ENCODE assay signal across 8 cellular contexts in genomic region chr2:28751102-28751955, GRCh38. TPM values are rescaled to one million over a fixed set of nuclear protein-coding genes. Genes with fewer than 3 reads are reported as not detected.
A peak's percentile ranks its signal among the peaks of the same experiment; 100 is the strongest.
DNase-seq lines count a peak whose midpoint lies in the region; ATAC-seq and TF ChIP-seq lines count a peak whose summit lies in the region.

TSS of gene PPP1CB (plus strand) at chr2:28751830. CDS start at chr2:28752125, 295 bp downstream.

- peak; percentile 87 for ATAC-seq in HG02623 (IDR thresholded peaks at IDR 0.05; ENCODE audit: unreplicated experiment)

- H3K27me3 ChIP-seq in ovary (no peaks in the 10 kb centered on the region), thyroid gland (no peaks in the 10 kb centered on the region)

- TF ChIP-seq POLR2A in ovary (IDR thresholded peaks at IDR 0.05) (peak; percentile 94), thyroid gland (IDR thresholded peaks at IDR 0.05) (peak in 1 of 2 donors; percentile 97)

- H3K27ac Mint-ChIP-seq in activated naive CD8-positive, alpha-beta T cell, result peak within 1 kb of the TSS; percentile 98
- peak within 1 kb of the TSS; percentile 97 for H3K27ac Mint-ChIP-seq in glutamatergic neuron (ENCODE audit: unreplicated experiment)

- peak; percentile 16 for TF ChIP-seq EP300 in ovary (IDR thresholded peaks at IDR 0.05)

- H3K9me3 ChIP-seq in ovary, result no peaks in the 10 kb centered on the region
- H3K9me3 ChIP-seq in thyroid gland, result no peaks in the 10 kb centered on the region

- H3K36me3 ChIP-seq in ovary (no peaks in the 10 kb centered on the region), thyroid gland (no peaks in the 10 kb centered on the region)

- DNase-seq in GM12864 (ENCODE audit: low read depth) (peak; percentile 82), NCI-H1092 treated with DMSO at 0.1 percent for 48 hours (lab: John Stamatoyannopoulos, UW) (peak; percentile 92), SKM-1 (lab: John Stamatoyannopoulos, UW; ENCODE audit: unreplicated experiment) (peak; percentile 92), glutamatergic neuron (peak; percentile 96), ovary (peak; percentile 95 to 97 (median 96)), thyroid gland (peak; percentile 97)

- WGBS in ovary, 3 donors, result 0% methylated on average over 82 to 86 of the region's 86 CpGs
- 1% methylated on average over 32 to 39 of the region's 86 CpGs for WGBS in thyroid gland, 2 donors

- no peaks in the 10 kb centered on the region for H3K36me3 Mint-ChIP-seq in activated naive CD8-positive, alpha-beta T cell
- peaks cover 4% of the 10 kb centered on the region for H3K36me3 Mint-ChIP-seq in glutamatergic neuron (ENCODE audit: unreplicated experiment)

- no peaks in the 10 kb centered on the region for H3K27me3 Mint-ChIP-seq in activated naive CD8-positive, alpha-beta T cell
- peaks cover 7% of the 10 kb centered on the region for H3K27me3 Mint-ChIP-seq in glutamatergic neuron (ENCODE audit: unreplicated experiment)

- peaks cover 56% of the 10 kb centered on the region for H3K4me1 Mint-ChIP-seq in activated naive CD8-positive, alpha-beta T cell (ENCODE audit: low read depth)
- peaks cover 9% of the 10 kb centered on the region for H3K4me1 Mint-ChIP-seq in glutamatergic neuron (ENCODE audit: low read depth, unreplicated experiment)

- TF ChIP-seq CTCF in GM12864 (IDR thresholded peaks at IDR 0.05; ENCODE audit: low read depth, low read length, missing control alignments) (peak; percentile 30), glutamatergic neuron (IDR thresholded peaks at IDR 0.05; ENCODE audit: partially characterized antibody, unreplicated experiment) (peak; percentile 28), ovary (IDR thresholded peaks at IDR 0.05) (peak; percentile 11 to 73 (median 59)), thyroid gland (IDR thresholded peaks at IDR 0.05) (peak in 3 of 6 experiments; percentile 21 to 38 (median 27))

- H3K4me1 ChIP-seq in ovary (ENCODE audit: insufficient read depth), result peaks cover 4% of the 10 kb centered on the region
- peaks cover 24 to 36% of the 10 kb centered on the region in 2 donors for H3K4me1 ChIP-seq in thyroid gland

- H3K4me3 ChIP-seq in GM12864 (ENCODE audit: low read depth, low read length), result peak within 1 kb of the TSS; percentile 98
- H3K4me3 ChIP-seq in ovary, result peak within 1 kb of the TSS; percentile 99
- H3K4me3 ChIP-seq in thyroid gland (replicated peaks in 1 of 3), result peak within 1 kb of the TSS; percentile 74 to 98 (median 90)

- intact Hi-C loops in ovary (cut with DNase I) (loop anchor here (5.0 to 10.0 kb wide), 6 partner anchors 87 to 159 kb away; no protein-coding TSS in a partner anchor), thyroid gland (cut with DNase I) (no loop called here)

- no peaks in the 10 kb centered on the region for H3K9me3 Mint-ChIP-seq in activated naive CD8-positive, alpha-beta T cell (ENCODE audit: low read depth)
- H3K9me3 Mint-ChIP-seq in glutamatergic neuron (ENCODE audit: unreplicated experiment), result peaks cover 8% of the 10 kb centered on the region

- peak within 1 kb of the TSS; percentile 99 for H3K4me3 Mint-ChIP-seq in activated naive CD8-positive, alpha-beta T cell
- peak within 1 kb of the TSS; percentile 97 for H3K4me3 Mint-ChIP-seq in glutamatergic neuron (ENCODE audit: unreplicated experiment)

- H3K27ac ChIP-seq in ovary, result peak within 1 kb of the TSS; percentile 98 to 99
- peak within 1 kb of the TSS; percentile 100 for H3K27ac ChIP-seq in thyroid gland

RNA-seq across cellular contexts. Expression of gene PPP1CB, which starts in this region (rescaled TPM):
- total RNA-seq in glutamatergic neuron (ENCODE audit: unreplicated experiment) (144 TPM), ovary (100 to 1,000 TPM; 229 to 421 (median 313) TPM), thyroid gland (100 to 1,000 TPM; 142 to 229 (median 199) TPM)
- 10 to 100 TPM; 90.9 to 97.8 TPM for polyA plus RNA-seq in ovary

Comparison
In these comparisons a context has a peak if more than half of its experiments do, and no peak if none do; other contexts are left out.
1. Peak in every context shown above with its lines: DNase-seq, ATAC-seq, H3K4me3 ChIP-seq and H3K27ac ChIP-seq.